Comparison of ENCODE assay signal across 1 cellular context in genomic region chr11:111356660-111357048, GRCh38.
TF ChIP-seq lines count a peak whose summit lies in the region.

No MANE protein-coding gene starts in this region.

TF ChIP-seq in HepG2, 621 proteins besides CTCF, POLR2A, EP300 and RAD21:
- TF ChIP-seq ZMYM3 (CRISPR knock-in tag; IDR thresholded peaks at IDR 0.05) = peak; percentile 51; the same call in 1 of the 2 replicates
- no peak for TF ChIP-seq PCBP1 (IDR thresholded peaks at IDR 0.05; ENCODE audit: borderline replicate concordance, low read depth, low read length)
- peak; percentile 62; the same call in 1 of the 2 replicates for TF ChIP-seq CHD4 (IDR thresholded peaks at IDR 0.05; ENCODE audit: borderline replicate concordance, low read length)
- TF ChIP-seq ZNF367 (CRISPR knock-in tag; IDR thresholded peaks at IDR 0.05; ENCODE audit: borderline replicate concordance) = no peak
- TF ChIP-seq ZNF431 (CRISPR knock-in tag; IDR thresholded peaks at IDR 0.05; ENCODE audit: borderline replicate concordance, low read depth) = no peak
- peak; percentile 26; the same call in 1 of the 2 replicates for TF ChIP-seq RCOR2 (CRISPR knock-in tag; IDR thresholded peaks at IDR 0.05)
- TF ChIP-seq ZNF629 (CRISPR knock-in tag; conservative IDR thresholded peaks at IDR 0.05) = peak; percentile 93
- TF ChIP-seq KIAA2018 (CRISPR knock-in tag; IDR thresholded peaks at IDR 0.05; ENCODE audit: borderline replicate concordance) = no peak
- 0 out of 2 replicates have a peak, but pooled peaks have one; percentile 4 for TF ChIP-seq TFDP1 (CRISPR knock-in tag; IDR thresholded peaks at IDR 0.05; ENCODE audit: borderline replicate concordance)
- no peak for TF ChIP-seq ATF1 (CRISPR knock-in tag; IDR thresholded peaks at IDR 0.05)
